ENCODE assay signal across 8 cellular contexts in the genomic region with DNA sequence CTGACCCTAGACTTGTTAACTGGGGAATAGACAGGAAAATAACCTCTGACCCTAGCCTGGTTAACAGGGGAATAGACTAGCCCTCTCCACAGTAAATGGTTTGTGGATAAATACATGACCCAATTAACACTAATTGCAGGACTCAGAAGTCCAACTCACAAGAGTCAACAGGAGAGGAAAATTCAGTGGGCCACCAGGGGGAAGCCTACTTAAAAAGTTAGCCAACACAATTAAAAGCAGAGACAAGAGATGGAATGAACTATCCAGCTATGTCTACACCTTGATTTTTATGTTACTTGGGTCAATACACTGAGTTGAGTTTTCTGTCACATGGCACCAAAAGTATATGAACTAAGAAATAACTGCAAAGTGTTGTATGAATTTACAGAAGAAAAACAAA.
DNase-seq lines count a peak whose midpoint lies in the region; ATAC-seq, FAIRE-seq and TF ChIP-seq lines count a peak whose summit lies in the region.

No MANE protein-coding gene starts in this region.

- peaks cover 44% of the 10 kb centered on the region for H3K4me1 ChIP-seq in Karpas-422 (ENCODE audit: low read length)

- H3K27ac ChIP-seq in Karpas-422 (ENCODE audit: low read length): no peak overlapping the region

- no peaks in the 10 kb centered on the region for H3K36me3 ChIP-seq in Karpas-422 (ENCODE audit: insufficient read depth, low read length)

- no peaks in the 10 kb centered on the region for H3K9me3 ChIP-seq in Karpas-422 (ENCODE audit: low read length)

- H3K9me2 ChIP-seq in Karpas-422 (replicated peaks; ENCODE audit: insufficient read depth, low read length): no peaks in the 10 kb centered on the region

- no peak overlapping the region for H3K4me3 ChIP-seq in Karpas-422 (ENCODE audit: low read length)
- no peak overlapping the region for H3K4me3 ChIP-seq in fibroblast of the aortic adventitia (ENCODE audit: low read depth, low read length)

- no peak for FAIRE-seq in frontal cortex (lab: Jason Lieb, UNC)

- no peaks in the 10 kb centered on the region for H3K79me2 ChIP-seq in Karpas-422 (ENCODE audit: low read length)

- no peak overlapping the region for H3K4me2 ChIP-seq in Karpas-422 (ENCODE audit: low read depth, low read length, poor library complexity, severe bottlenecking)

- H3K9ac ChIP-seq in Karpas-422 (ENCODE audit: low read length): no peak overlapping the region

- TF ChIP-seq CTCF in fibroblast of the aortic adventitia (IDR thresholded peaks at IDR 0.05; ENCODE audit: insufficient read depth, low read length): peak; percentile 29

- peak; percentile 65 for DNase-seq in activated gamma-delta T cell treated with Interleukin-2 at 50 U/mL for 16 hours
- DNase-seq in activated gamma-delta T cell (lab: John Stamatoyannopoulos, UW): no peak
- peak; percentile 82 for DNase-seq in Karpas-422
- DNase-seq in activated CD8-positive, alpha-beta memory T cell treated with anti-CD3 and anti-CD28 coated beads, Interleukin-2, amount 50 U/mL, for 1 hour (ENCODE audit: extremely low read depth): peak; percentile 25
- DNase-seq in fibroblast of the aortic adventitia (ENCODE audit: low read depth): peak; percentile 36
- DNase-seq in stimulated activated CD4-positive, alpha-beta T cell treated with anti-CD3 and anti-CD28 coated beads, Interleukin-15, amount 100 ng/mL, for 24 hours: peak; percentile 55
- no peak for DNase-seq in frontal cortex (ENCODE audit: low spot score in 2 of 2)

- H4K20me1 ChIP-seq in Karpas-422 (ENCODE audit: insufficient read depth, low read depth, low read length): no peaks in the 10 kb centered on the region

- H2AFZ ChIP-seq in Karpas-422 (ENCODE audit: low read length): no peak overlapping the region

- no peaks in the 10 kb centered on the region for H3K27me3 ChIP-seq in Karpas-422 (ENCODE audit: low read length)

- ATAC-seq in HG02571 (IDR thresholded peaks at IDR 0.05; ENCODE audit: unreplicated experiment): no peak

Comparison
In these comparisons a context has a peak if more than half of its experiments do, and no peak if none do; other contexts are left out.
1. DNase-seq: peak in activated gamma-delta T cell treated with Interleukin-2 at 50 U/mL for 16 hours (single experiment), Karpas-422 (single experiment), activated CD8-positive, alpha-beta memory T cell treated with anti-CD3 and anti-CD28 coated beads, Interleukin-2, amount 50 U/mL, for 1 hour (single experiment), fibroblast of the aortic adventitia (single experiment) and stimulated activated CD4-positive, alpha-beta T cell treated with anti-CD3 and anti-CD28 coated beads, Interleukin-15, amount 100 ng/mL, for 24 hours (single experiment); none in activated gamma-delta T cell (single experiment) and frontal cortex (0 of 2).